ENCODE assay signal across 9 cellular contexts in the genomic region with DNA sequence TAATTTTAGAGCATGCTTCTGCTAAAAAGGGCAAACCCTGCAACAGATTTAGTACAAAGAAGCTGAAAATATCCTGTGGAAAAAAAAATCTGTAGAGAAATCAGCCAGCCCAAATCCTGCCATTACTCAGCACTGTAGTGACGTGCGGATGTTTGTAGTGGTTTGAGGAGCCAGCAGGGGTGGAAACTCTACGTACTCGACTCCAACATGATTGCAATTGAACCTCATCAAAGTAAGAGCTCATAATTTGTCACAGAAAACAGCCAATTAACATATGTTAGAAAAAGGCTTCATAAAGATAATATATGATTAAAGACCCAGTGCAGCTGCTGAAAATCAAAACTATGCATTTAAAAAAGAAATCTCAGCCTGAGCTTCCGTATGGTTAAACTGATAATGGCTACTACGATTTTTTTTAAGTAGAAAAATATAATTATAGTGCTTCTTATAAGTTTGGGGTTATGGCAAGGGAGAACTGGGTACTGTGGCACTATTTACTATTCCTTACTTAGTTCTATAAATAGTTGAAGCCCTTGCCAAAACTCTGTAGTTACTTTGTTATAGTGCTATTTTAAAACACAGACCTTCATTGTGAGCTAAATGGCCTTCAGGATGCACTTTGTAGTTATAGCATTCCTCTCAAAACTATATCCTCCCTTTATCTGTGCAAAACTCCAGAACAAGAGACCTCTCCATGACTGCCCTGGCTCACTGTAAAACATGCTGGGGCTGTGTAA.
DNase-seq lines count a peak whose midpoint lies in the region; ATAC-seq and TF ChIP-seq lines count a peak whose summit lies in the region.
"Had no signal": no experiment of that assay in that cellular context is flagged by ENCODE, and none has a peak within 500 bp of the region (broad histone marks: within the 10 kb centered on the region; RNA-seq: fewer than 3 reads in every experiment).

No MANE protein-coding gene starts in this region.

- peak; percentile 51 for ATAC-seq in HG03175 (IDR thresholded peaks at IDR 0.05; ENCODE audit: unreplicated experiment)
- ATAC-seq: A549 had no signal

- TF ChIP-seq CTCF in GM13976 (IDR thresholded peaks at IDR 0.05; ENCODE audit: borderline replicate concordance, control extremely low read depth, extremely low read depth, insufficient read depth, missing control alignments): no peak

- DNase-seq in NCI-H1436 (lab: John Stamatoyannopoulos, UW) (peak; percentile 16), NCI-H1436 treated with DMSO at 0.1 percent for 48 hours (lab: John Stamatoyannopoulos, UW) (no peak), activated T-cell treated with anti-CD3 and anti-CD28 coated beads for 48 hours (ENCODE audit: low read depth) (peak; percentile 34), hepatic stellate cell (ENCODE audit: low spot score) (peak; percentile 15), HuH-7 (ENCODE audit: low spot score) (no peak), GM13976 (ENCODE audit: low spot score) (no peak)
- DNase-seq in stimulated activated CD8-positive, alpha-beta memory T cell treated with anti-CD3 and anti-CD28 coated beads, Interleukin-12 subunit alpha, Interleukin-12 subunit beta, amount 100 ng/mL, for 4 hours (ENCODE audit: low read depth): peak; percentile 6

- in situ Hi-C loops in GM13976 (cut with MboI; ENCODE audit: low sequenced_read_pairs, unreplicated experiment): no loop called here

Comparison
In these comparisons a context has a peak if more than half of its experiments do, and no peak if none do; other contexts are left out.
1. DNase-seq: peak in NCI-H1436 (single experiment), activated T-cell treated with anti-CD3 and anti-CD28 coated beads for 48 hours (single experiment), hepatic stellate cell (single experiment) and stimulated activated CD8-positive, alpha-beta memory T cell treated with anti-CD3 and anti-CD28 coated beads, Interleukin-12 subunit alpha, Interleukin-12 subunit beta, amount 100 ng/mL, for 4 hours (single experiment); none in NCI-H1436 treated with DMSO at 0.1 percent for 48 hours (single experiment), HuH-7 (single experiment) and GM13976 (single experiment).